ENCODE assay signal across 8 cellular contexts in genomic region chr21:34545079-34545884, GRCh38. TPM values are rescaled to one million over a fixed set of nuclear protein-coding genes. Genes with fewer than 3 reads are reported as not detected.
A peak's percentile ranks its signal among the peaks of the same experiment; 100 is the strongest.
DNase-seq lines count a peak whose midpoint lies in the region; ATAC-seq lines count a peak whose summit lies in the region.

No MANE protein-coding gene starts in this region.

- DNase-seq in AG08396 (ENCODE audit: low spot score) (peak; percentile 78), RPMI7951 (ENCODE audit: low read depth) (peak; percentile 73), epidermal melanocyte (ENCODE audit: insufficient read length, low spot score) (peak; percentile 70), myocyte (ENCODE audit: low read depth) (peak; percentile 81), NCI-H526 (lab: John Stamatoyannopoulos, UW) (no peak), ecto neural progenitor cell (ENCODE audit: low spot score) (no peak)

- ATAC-seq in GM18873 (IDR thresholded peaks at IDR 0.05; ENCODE audit: low FRiP score, unreplicated experiment) = peak; percentile 82
- peak; percentile 75 for ATAC-seq in HG03064 (IDR thresholded peaks at IDR 0.05; ENCODE audit: low read depth, unreplicated experiment)

RNA-seq across cellular contexts. Expression of gene KCNE1, which starts 33.3 kb away (rescaled TPM):
- total RNA-seq in RPMI7951 (2014; rRNA removed; shearing (Covaris generic)) = not detected in 2 replicates
- total RNA-seq in myocyte = 0.45 TPM in 1 of 2 replicates, not detected in the other
- 0.16 TPM for polyA plus RNA-seq in myocyte (2012)

Comparison
In these comparisons a context has a peak if more than half of its experiments do, and no peak if none do; other contexts are left out.
1. DNase-seq: peak in AG08396 (single experiment), RPMI7951 (single experiment), epidermal melanocyte (single experiment) and myocyte (single experiment); none in NCI-H526 (0 of 2) and ecto neural progenitor cell (single experiment).